8 cellular contexts compared by ENCODE assay signal in the genomic region with DNA sequence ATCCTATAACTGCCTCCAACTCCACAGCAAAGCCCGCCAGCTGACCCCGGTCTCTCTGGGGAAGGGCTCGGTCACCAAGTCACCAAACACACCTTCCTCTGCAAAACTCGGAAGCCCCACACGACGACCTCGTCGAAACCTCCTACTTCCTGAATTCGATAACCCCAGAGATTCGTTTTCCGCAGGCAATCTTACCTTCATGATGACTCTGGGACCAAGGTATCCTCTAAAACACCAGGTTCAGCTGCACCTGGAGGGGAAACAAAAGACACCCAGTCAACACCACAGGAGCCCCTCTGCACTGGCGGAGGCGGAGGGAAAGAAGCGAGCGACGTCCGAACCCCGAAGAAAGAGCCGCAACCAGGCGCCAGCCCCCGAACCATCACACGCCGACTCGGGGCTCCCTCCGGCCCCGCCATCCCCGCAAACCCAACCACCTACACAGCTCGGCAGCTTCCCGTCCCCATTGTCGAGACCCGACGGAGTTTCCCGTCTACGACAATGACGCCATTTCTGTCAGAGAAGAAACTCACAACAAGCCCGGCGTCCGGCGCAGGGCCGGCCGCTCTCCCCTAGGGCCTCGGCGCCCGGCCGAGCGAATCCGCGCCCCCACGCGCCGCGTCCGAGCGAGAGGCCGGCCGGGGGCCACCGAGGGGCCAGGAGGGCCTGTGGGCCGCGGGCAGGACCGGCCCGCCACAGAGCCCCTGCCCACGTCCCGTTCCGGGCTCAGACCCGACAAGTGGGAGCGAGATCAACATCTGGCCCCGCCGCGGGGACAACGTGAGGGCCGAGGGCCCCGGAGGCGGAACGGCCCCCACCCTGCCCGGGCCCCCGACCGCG. TPM values are rescaled to one million over a fixed set of nuclear protein-coding genes. Genes with fewer than 3 reads are reported as not detected.
DNase-seq lines count a peak whose midpoint lies in the region; ATAC-seq and TF ChIP-seq lines count a peak whose summit lies in the region.

No MANE protein-coding gene starts in this region.

- no peaks in the 10 kb centered on the region for H3K27me3 Mint-ChIP-seq in osteocyte (ENCODE audit: unreplicated experiment)

- no peaks in the 10 kb centered on the region for H3K27me3 ChIP-seq in thymus (ENCODE audit: control insufficient read depth, insufficient read depth)

- peak overlapping the region; percentile 99 for H3K4me3 ChIP-seq in thymus (ENCODE audit: low read length)

- H3K4me3 Mint-ChIP-seq in osteocyte (ENCODE audit: unreplicated experiment), result peak overlapping the region; percentile 94

- CTCF ChIA-PET in RWPE1 (lab: Yijun Ruan, JAX), result interaction anchor here (0.5 to 1.3 kb wide), 3 partner anchors 13 to 91 kb away, joined by 3 to 5 read pairs (median 4); no protein-coding TSS in a partner anchor

- TF ChIP-seq CTCF in RWPE1 (conservative IDR thresholded peaks at IDR 0.05; ENCODE audit: low read depth), result no peak
- TF ChIP-seq CTCF in osteocyte (IDR thresholded peaks at IDR 0.05), result no peak

- H3K4me1 ChIP-seq in thymus (ENCODE audit: control insufficient read depth, insufficient read depth, low read length), result peaks cover 8% of the 10 kb centered on the region

- ATAC-seq in HG03103 (IDR thresholded peaks at IDR 0.05; ENCODE audit: low read depth, unreplicated experiment), result peak; percentile 17

- H3K36me3 Mint-ChIP-seq in osteocyte (ENCODE audit: unreplicated experiment), result peaks cover 4% of the 10 kb centered on the region

- peak overlapping the region; percentile 94 for H3K27ac Mint-ChIP-seq in osteocyte (ENCODE audit: unreplicated experiment)

- DNase-seq in EH (ENCODE audit: low read depth) (peak; percentile 52), RWPE1 (ENCODE audit: low spot score) (peak; percentile 12), glomerular visceral epithelial cell (ENCODE audit: extremely low spot score) (peak; percentile 30), osteocyte (ENCODE audit: extremely low spot score, unreplicated experiment) (peak; percentile 86), NCI-H774 (lab: John Stamatoyannopoulos, UW) (no peak)
- DNase-seq in activated naive CD4-positive, alpha-beta T cell (lab: John Stamatoyannopoulos, UW), result peak; percentile 24 to 49 (median 34)

- H3K9me3 ChIP-seq in thymus (ENCODE audit: control insufficient read depth), result peaks cover 1% of the 10 kb centered on the region

- H3K4me1 Mint-ChIP-seq in osteocyte (ENCODE audit: unreplicated experiment), result peaks cover 34% of the 10 kb centered on the region

- peaks cover 7% of the 10 kb centered on the region for H3K36me3 ChIP-seq in thymus (ENCODE audit: control insufficient read depth, insufficient read depth)

- peak overlapping the region; percentile 95 for H3K27ac ChIP-seq in RWPE1
- peak overlapping the region; percentile 96 for H3K27ac ChIP-seq in thymus (ENCODE audit: low read depth)

- H3K9me3 Mint-ChIP-seq in osteocyte (ENCODE audit: unreplicated experiment), result no peaks in the 10 kb centered on the region

- WGBS in thymus, result under 1% methylated on average over 78 of the region's 78 CpGs

- POLR2A ChIA-PET in RWPE1 (lab: Yijun Ruan, JAX; ENCODE audit: low non-redundant PET), result interaction anchor here (0.7 kb wide), 1 partner anchor 64 kb away, joined by 12 read pairs; no protein-coding TSS in a partner anchor

RNA-seq across cellular contexts. Expression of gene ARID4B, which starts 1.0 kb away (rescaled TPM):
- 41.3 and 41.5 TPM in 2 replicates for total RNA-seq in osteocyte
- polyA plus RNA-seq in thymus, result 41.8 TPM

RNA-seq across cellular contexts. Expression of gene GGPS1, which starts 1.4 kb away (rescaled TPM):
- 37.1 and 42.5 TPM in 2 replicates for total RNA-seq in osteocyte
- 44.1 TPM for polyA plus RNA-seq in thymus

RNA-seq across cellular contexts. Expression of gene TBCE, which starts 40.3 kb away (rescaled TPM):
- 30.3 and 31.8 TPM in 2 replicates for total RNA-seq in osteocyte
- polyA plus RNA-seq in thymus, result 34.0 TPM
